In genomic region chr1:19664453-19665043, GRCh38 we compare ENCODE assay signal across 9 cellular contexts. TPM values are rescaled to one million over a fixed set of nuclear protein-coding genes. Genes with fewer than 3 reads are reported as not detected.
DNase-seq lines count a peak whose midpoint lies in the region; ATAC-seq, FAIRE-seq and TF ChIP-seq lines count a peak whose summit lies in the region.
"Had no signal": no experiment of that assay in that cellular context is flagged by ENCODE, and none has a peak within 500 bp of the region (broad histone marks: within the 10 kb centered on the region; RNA-seq: fewer than 3 reads in every experiment).

HTR6 (plus strand) TSS chr1:19664875; CDS start chr1:19665754, 879 bp downstream.

- H3K9me3 ChIP-seq in A549 = no peaks in the 10 kb centered on the region

- TF ChIP-seq CTCF in A549 (IDR thresholded peaks at IDR 0.05) = no peak

- TF ChIP-seq EP300 in A549 (IDR thresholded peaks at IDR 0.05) = no peak

- peak within 1 kb of the TSS; percentile 56 to 85; a peak in 5 of 6 replicates for H3K27ac ChIP-seq in A549

- peak within 1 kb of the TSS; percentile 98 for H3K4me2 ChIP-seq in A549

- no peak for TF ChIP-seq POLR2A in A549 (IDR thresholded peaks at IDR 0.05; ENCODE audit: low read length)
- no peak for TF ChIP-seq POLR2A in GM12892 (IDR thresholded peaks at IDR 0.05; ENCODE audit: low read depth, low read length)

- H3K4me3 ChIP-seq in A549 = peak within 1 kb of the TSS; percentile 67

- H3K4me1 ChIP-seq in A549 = 0 out of 3 replicates have a peak, but pooled peaks cover under 1% of the 10 kb centered on the region

- 21% methylated on average over 4 of the region's 57 CpGs for WGBS in A549 (ENCODE audit: missing lambda C conversion rate)

- FAIRE-seq in A549 (lab: Jason Lieb, UNC) (no peak), GM12892 (lab: Jason Lieb, UNC) (no peak)

- no peak for TF ChIP-seq RAD21 in A549 (conservative IDR thresholded peaks at IDR 0.05 in 1 of 2, IDR thresholded peaks at IDR 0.05 in 1 of 2)

- DNase-seq in A549 (ENCODE audit: low read depth in 1 of 2, low spot score in 1 of 2) = no peak
- peak; percentile 63 for DNase-seq in GM12892 (ENCODE audit: insufficient read length)
- DNase-seq in activated naive CD4-positive, alpha-beta T cell treated with Interleukin-2 at 50 U/mL for 16 hours = peak; percentile 58
- DNase-seq in left kidney (ENCODE audit: low read depth, low spot score) = peak; percentile 57
- DNase-seq in HUDEP-2 (lab: John Stamatoyannopoulos, UW; ENCODE audit: unreplicated experiment in 76 of 76) = no peak
- no peak for DNase-seq in NCI-H2081 treated with DMSO at 0.1 percent for 48 hours (lab: John Stamatoyannopoulos, UW)
- DNase-seq in dermis blood vessel endothelial cell = no peak

- POLR2A ChIA-PET in A549 (lab: Yijun Ruan, JAX) = no interaction called here

- ATAC-seq in A549 (peak in 1 of 2 experiments; percentile 24; a peak in 1 of 6 replicates), HG03196 (IDR thresholded peaks at IDR 0.05; ENCODE audit: unreplicated experiment) (no peak)

- CTCF ChIA-PET in A549 (lab: Yijun Ruan, JAX) = interaction anchor here (0.5 to 1.7 kb wide), 3 partner anchors 11 to 208 kb away, joined by 3 to 8 read pairs (median 4); no protein-coding TSS in a partner anchor

TF ChIP-seq in A549, 52 proteins besides CTCF, POLR2A, EP300 and RAD21:
- TF ChIP-seq RNF2 (IDR thresholded peaks at IDR 0.05; ENCODE audit: borderline replicate concordance, low read depth) (no peak), NR3C1 (IDR thresholded peaks at IDR 0.05) (no peak), ZFP36 (IDR thresholded peaks at IDR 0.05; ENCODE audit: borderline replicate concordance, partially characterized antibody) (no peak), MAFK (IDR thresholded peaks at IDR 0.05; ENCODE audit: partially characterized antibody) (no peak), CHD4 (IDR thresholded peaks at IDR 0.05; ENCODE audit: borderline replicate concordance) (no peak), JUN (IDR thresholded peaks at IDR 0.05) (no peak), HDAC2 (IDR thresholded peaks at IDR 0.05) (no peak), JUNB (IDR thresholded peaks at IDR 0.05) (no peak), TP53 (CRISPR knock-in tag; IDR thresholded peaks at IDR 0.05) (no peak), ZSCAN20 (CRISPR knock-in tag; IDR thresholded peaks at IDR 0.05) (no peak), E2F6 (IDR thresholded peaks at IDR 0.05; ENCODE audit: borderline replicate concordance, low read depth) (no peak), EHMT2 (IDR thresholded peaks at IDR 0.05; ENCODE audit: low read depth) (no peak), GATA3 (IDR thresholded peaks at IDR 0.05; ENCODE audit: borderline replicate concordance) (no peak), CHD2 (IDR thresholded peaks at IDR 0.05; ENCODE audit: low read length, partially characterized antibody) (no peak), HEYL (CRISPR knock-in tag; IDR thresholded peaks at IDR 0.05) (no peak), TFCP2L1 (CRISPR knock-in tag; IDR thresholded peaks at IDR 0.05) (no peak), CBX2 (IDR thresholded peaks at IDR 0.05; ENCODE audit: borderline replicate concordance, low read depth) (no peak), HOXA7 (CRISPR knock-in tag; IDR thresholded peaks at IDR 0.05) (no peak), RCOR1 (IDR thresholded peaks at IDR 0.05; ENCODE audit: low read depth, low read length) (no peak)
TF ChIP-seq in A549: peak in this region for 0.

RNA-seq across cellular contexts. Expression of gene HTR6, which starts in this region (rescaled TPM):
- polyA plus RNA-seq in A549 (2011; rRNA removed) = 0.04 TPM in 1 of 2 replicates, not detected in the other
- 0.09 TPM in 2 replicates for polyA plus RNA-seq in A549 (2012; cell fraction: cytosol; rRNA removed)
- 0.05 and 0.25 TPM in 2 replicates for polyA plus RNA-seq in A549 (2012; cell fraction: nucleus; rRNA removed)
- polyA plus RNA-seq in A549 (2017; fragmentation: RNase III; extraction: RNeasy Plus Mini Kit Qiagen cat#74134 plus additional on column Dnase treatment) = 0.13 to 0.30 TPM (median 0.21 TPM) in 3 replicates
- not detected in 2 replicates for polyA minus RNA-seq in A549 (2011; rRNA and poly(A)+ RNA removed)
- not detected for polyA plus RNA-seq in GM12892 (2012; ENCODE audit: missing spikeins)
- not detected in 2 replicates for total RNA-seq in dermis blood vessel endothelial cell
- total RNA-seq: liver had no signal
- polyA plus RNA-seq: liver had no signal

Comparison
In these comparisons a context has a peak if more than half of its experiments do, and no peak if none do; other contexts are left out.
1. DNase-seq: peak in GM12892 (single experiment), activated naive CD4-positive, alpha-beta T cell treated with Interleukin-2 at 50 U/mL for 16 hours (single experiment) and left kidney (single experiment); none in A549 (0 of 2), HUDEP-2 (0 of 76), NCI-H2081 treated with DMSO at 0.1 percent for 48 hours (single experiment) and dermis blood vessel endothelial cell (single experiment).